Comparison of ENCODE assay signal across 8 cellular contexts in the genomic region with DNA sequence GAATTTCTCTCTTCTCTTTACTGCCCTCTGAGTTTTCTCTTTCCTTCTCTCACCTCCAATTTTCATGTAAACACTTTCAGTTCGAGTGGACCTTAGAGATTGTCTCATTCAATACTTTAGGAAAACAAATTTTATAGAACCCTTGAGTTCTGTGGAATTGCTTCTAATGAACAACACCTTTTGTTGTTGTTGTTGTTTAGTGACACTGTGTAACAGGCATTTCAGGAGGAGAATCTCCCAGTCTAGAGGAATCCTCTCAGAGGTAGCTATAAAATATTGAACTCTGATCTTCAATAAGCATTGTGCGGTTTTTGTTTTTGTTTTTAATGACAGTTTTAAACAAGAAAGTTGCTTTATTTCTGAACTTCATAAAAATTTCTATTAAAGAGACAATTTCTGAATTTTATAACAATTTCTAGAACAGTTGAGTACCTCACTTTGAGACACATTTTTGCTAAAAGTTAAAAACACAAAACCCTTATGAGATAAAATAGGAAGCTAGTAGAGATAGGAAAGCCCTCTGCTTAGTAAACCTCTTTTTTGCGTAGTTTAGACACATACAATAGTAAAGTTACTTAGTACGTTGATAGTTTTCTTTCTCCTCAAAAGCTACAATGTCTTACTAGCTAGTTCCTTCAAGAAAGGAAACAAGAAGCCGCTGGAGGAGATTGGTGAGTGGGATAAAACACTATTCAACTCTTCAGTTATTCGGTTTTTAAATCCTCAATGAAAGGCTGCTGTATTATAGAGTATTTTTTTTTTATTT. TPM values are rescaled to one million over a fixed set of nuclear protein-coding genes. Genes with fewer than 3 reads are reported as not detected.
DNase-seq lines count a peak whose midpoint lies in the region; ATAC-seq, FAIRE-seq and TF ChIP-seq lines count a peak whose summit lies in the region.

No MANE protein-coding gene starts in this region.

- 19 to 51% (median 38%) methylated on average over 6 of the region's 6 CpGs for WGBS in small intestine, 3 donors

- H3K36me3 ChIP-seq in small intestine (ENCODE audit: control insufficient read depth in 2 of 2, insufficient read depth in 2 of 2, low read length in 2 of 2), result peaks cover 0 to 2% of the 10 kb centered on the region in 2 donors

- H3K4me3 ChIP-seq in fibroblast of the aortic adventitia (ENCODE audit: low read depth, low read length), result peak overlapping the region; percentile 65
- no peak overlapping the region for H3K4me3 ChIP-seq in small intestine (ENCODE audit: low read depth in 1 of 2, low read length in 2 of 2)

- TF ChIP-seq CTCF in fibroblast of the aortic adventitia (IDR thresholded peaks at IDR 0.05; ENCODE audit: insufficient read depth, low read length), result no peak

- H3K9me3 ChIP-seq in small intestine (ENCODE audit: control insufficient read depth, low read depth), result no peaks in the 10 kb centered on the region

- H3K27ac ChIP-seq in small intestine (ENCODE audit: low read depth in 1 of 2, low read length in 1 of 2), result peak overlapping the region; percentile 34 to 55

- peak; percentile 82 for FAIRE-seq in small intestine (lab: Jason Lieb, UNC)

- DNase-seq in NCI-H2227 treated with DMSO at 0.1 percent for 48 hours (lab: John Stamatoyannopoulos, UW) (peak; percentile 4), NCI-H2227 (lab: John Stamatoyannopoulos, UW; ENCODE audit: unreplicated experiment) (no peak), fibroblast of the aortic adventitia (ENCODE audit: low read depth) (peak; percentile 15), small intestine (peak; percentile 26), NCI-H2081 (lab: John Stamatoyannopoulos, UW) (no peak)

- ATAC-seq in SK-N-SH treated with all-trans-retinoic acid at 6 μM for 48 hours (no peak; the same call in 1 of the 3 replicates), HG03039 (IDR thresholded peaks at IDR 0.05; ENCODE audit: unreplicated experiment) (no peak), HG02852 (IDR thresholded peaks at IDR 0.05; ENCODE audit: unreplicated experiment) (no peak)

- H3K27me3 ChIP-seq in small intestine (ENCODE audit: control insufficient read depth in 2 of 2, insufficient read depth in 2 of 2, low read length in 2 of 2), result no peaks in the 10 kb centered on the region

- H3K4me1 ChIP-seq in small intestine (ENCODE audit: control insufficient read depth in 2 of 2, insufficient read depth in 1 of 2, low read depth in 1 of 2, low read length in 1 of 2), result peaks cover 0 to 3% of the 10 kb centered on the region in 2 donors

TF ChIP-seq in SK-N-SH treated with all-trans-retinoic acid at 6 μM for 48 hours, 23 proteins besides CTCF, POLR2A, EP300 and RAD21:
- TF ChIP-seq TOX (CRISPR knock-in tag; IDR thresholded peaks at IDR 0.05; ENCODE audit: borderline replicate concordance) (0 out of 2 replicates have a peak, but pooled peaks have one; percentile 21), ZNF8 (CRISPR knock-in tag; IDR thresholded peaks at IDR 0.05) (no peak), ZNF565 (CRISPR knock-in tag; conservative IDR thresholded peaks at IDR 0.05; ENCODE audit: low read depth) (no peak)

RNA-seq across cellular contexts. Expression of a gene that starts 38.8 kb away (rescaled TPM):
- total RNA-seq in fibroblast of the aortic adventitia (ENCODE audit: low replicate concordance), result 38.3 and 50.6 TPM in 2 replicates
- 10 to 100 TPM in 1 of 3 donors, 1 to 10 TPM in 2; 8.6 to 30.0 (median 8.7) TPM for polyA plus RNA-seq in small intestine

RNA-seq across cellular contexts. Expression of a gene that starts 46.8 kb away (rescaled TPM):
- 18.2 and 19.9 TPM in 2 replicates for total RNA-seq in fibroblast of the aortic adventitia (ENCODE audit: low replicate concordance)
- 1 to 10 TPM; 2.7 to 4.4 (median 2.7) TPM for polyA plus RNA-seq in small intestine

Comparison
In these comparisons a context has a peak if more than half of its experiments do, and no peak if none do; other contexts are left out.
1. DNase-seq: peak in NCI-H2227 treated with DMSO at 0.1 percent for 48 hours (single experiment), fibroblast of the aortic adventitia (single experiment) and small intestine (single experiment); none in NCI-H2227 (single experiment) and NCI-H2081 (0 of 2).